Comparison of ENCODE assay signal across 1 cellular context in the genomic region with DNA sequence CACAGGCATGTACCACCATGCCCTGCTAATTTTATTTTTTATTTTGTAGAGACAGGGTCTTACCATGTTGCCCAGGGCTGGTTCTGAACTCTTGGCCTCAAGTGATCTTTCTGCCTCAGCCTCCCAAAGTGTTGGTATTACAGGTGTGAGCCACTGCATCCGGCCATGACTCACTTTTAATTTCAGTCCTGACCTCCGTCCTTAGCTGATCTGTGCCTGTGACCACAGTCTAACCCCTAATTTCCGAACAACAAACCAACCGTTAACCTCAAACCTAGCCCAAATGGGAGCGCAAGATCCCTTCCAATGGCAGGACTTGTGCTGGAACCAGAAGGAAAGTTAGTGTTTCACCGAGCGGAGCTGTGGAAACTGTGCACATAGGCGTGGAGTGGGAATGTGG.
TF ChIP-seq lines count a peak whose summit lies in the region.

No MANE protein-coding gene starts in this region.

TF ChIP-seq in GM23338, 12 proteins besides CTCF, POLR2A, EP300 and RAD21 (continued from another document):
- TF ChIP-seq, protein P1, sequence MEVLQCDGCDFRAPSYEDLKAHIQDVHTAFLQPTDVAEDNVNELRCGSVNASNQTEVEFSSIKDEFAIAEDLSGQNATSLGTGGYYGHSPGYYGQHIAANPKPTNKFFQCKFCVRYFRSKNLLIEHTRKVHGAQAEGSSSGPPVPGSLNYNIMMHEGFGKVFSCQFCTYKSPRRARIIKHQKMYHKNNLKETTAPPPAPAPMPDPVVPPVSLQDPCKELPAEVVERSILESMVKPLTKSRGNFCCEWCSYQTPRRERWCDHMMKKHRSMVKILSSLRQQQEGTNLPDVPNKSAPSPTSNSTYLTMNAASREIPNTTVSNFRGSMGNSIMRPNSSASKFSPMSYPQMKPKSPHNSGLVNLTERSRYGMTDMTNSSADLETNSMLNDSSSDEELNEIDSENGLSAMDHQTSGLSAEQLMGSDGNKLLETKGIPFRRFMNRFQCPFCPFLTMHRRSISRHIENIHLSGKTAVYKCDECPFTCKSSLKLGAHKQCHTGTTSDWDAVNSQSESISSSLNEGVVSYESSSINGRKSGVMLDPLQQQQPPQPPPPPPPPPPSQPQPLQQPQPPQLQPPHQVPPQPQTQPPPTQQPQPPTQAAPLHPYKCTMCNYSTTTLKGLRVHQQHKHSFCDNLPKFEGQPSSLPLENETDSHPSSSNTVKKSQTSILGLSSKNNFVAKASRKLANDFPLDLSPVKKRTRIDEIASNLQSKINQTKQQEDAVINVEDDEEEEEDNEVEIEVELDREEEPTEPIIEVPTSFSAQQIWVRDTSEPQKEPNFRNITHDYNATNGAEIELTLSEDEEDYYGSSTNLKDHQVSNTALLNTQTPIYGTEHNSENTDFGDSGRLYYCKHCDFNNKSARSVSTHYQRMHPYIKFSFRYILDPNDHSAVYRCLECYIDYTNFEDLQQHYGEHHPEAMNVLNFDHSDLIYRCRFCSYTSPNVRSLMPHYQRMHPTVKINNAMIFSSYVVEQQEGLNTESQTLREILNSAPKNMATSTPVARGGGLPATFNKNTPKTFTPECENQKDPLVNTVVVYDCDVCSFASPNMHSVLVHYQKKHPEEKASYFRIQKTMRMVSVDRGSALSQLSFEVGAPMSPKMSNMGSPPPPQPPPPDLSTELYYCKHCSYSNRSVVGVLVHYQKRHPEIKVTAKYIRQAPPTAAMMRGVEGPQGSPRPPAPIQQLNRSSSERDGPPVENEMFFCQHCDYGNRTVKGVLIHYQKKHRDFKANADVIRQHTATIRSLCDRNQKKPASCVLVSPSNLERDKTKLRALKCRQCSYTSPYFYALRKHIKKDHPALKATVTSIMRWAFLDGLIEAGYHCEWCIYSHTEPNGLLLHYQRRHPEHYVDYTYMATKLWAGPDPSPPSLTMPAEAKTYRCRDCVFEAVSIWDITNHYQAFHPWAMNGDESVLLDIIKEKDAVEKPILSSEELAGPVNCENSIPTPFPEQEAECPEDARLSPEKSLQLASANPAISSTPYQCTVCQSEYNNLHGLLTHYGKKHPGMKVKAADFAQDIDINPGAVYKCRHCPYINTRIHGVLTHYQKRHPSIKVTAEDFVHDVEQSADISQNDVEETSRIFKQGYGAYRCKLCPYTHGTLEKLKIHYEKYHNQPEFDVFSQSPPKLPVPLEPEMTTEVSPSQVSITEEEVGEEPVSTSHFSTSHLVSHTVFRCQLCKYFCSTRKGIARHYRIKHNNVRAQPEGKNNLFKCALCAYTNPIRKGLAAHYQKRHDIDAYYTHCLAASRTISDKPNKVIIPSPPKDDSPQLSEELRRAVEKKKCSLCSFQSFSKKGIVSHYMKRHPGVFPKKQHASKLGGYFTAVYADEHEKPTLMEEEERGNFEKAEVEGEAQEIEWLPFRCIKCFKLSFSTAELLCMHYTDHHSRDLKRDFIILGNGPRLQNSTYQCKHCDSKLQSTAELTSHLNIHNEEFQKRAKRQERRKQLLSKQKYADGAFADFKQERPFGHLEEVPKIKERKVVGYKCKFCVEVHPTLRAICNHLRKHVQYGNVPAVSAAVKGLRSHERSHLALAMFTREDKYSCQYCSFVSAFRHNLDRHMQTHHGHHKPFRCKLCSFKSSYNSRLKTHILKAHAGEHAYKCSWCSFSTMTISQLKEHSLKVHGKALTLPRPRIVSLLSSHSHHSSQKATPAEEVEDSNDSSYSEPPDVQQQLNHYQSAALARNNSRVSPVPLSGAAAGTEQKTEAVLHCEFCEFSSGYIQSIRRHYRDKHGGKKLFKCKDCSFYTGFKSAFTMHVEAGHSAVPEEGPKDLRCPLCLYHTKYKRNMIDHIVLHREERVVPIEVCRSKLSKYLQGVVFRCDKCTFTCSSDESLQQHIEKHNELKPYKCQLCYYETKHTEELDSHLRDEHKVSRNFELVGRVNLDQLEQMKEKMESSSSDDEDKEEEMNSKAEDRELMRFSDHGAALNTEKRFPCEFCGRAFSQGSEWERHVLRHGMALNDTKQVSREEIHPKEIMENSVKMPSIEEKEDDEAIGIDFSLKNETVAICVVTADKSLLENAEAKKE (CRISPR knock-in tag; IDR thresholded peaks at IDR 0.05) = no peak
- no peak for TF ChIP-seq ZNF114 (CRISPR knock-in tag; IDR thresholded peaks at IDR 0.05)
- no peak for TF ChIP-seq JUNB (IDR thresholded peaks at IDR 0.05; ENCODE audit: unreplicated experiment)
- TF ChIP-seq CREB1 (CRISPR knock-in tag; IDR thresholded peaks at IDR 0.05; ENCODE audit: low read depth) = no peak
- TF ChIP-seq NANOG (IDR thresholded peaks at IDR 0.05; ENCODE audit: borderline replicate concordance) = no peak
- TF ChIP-seq ZNF331 (CRISPR knock-in tag; IDR thresholded peaks at IDR 0.05; ENCODE audit: low read depth) = no peak
- TF ChIP-seq, protein P2, sequence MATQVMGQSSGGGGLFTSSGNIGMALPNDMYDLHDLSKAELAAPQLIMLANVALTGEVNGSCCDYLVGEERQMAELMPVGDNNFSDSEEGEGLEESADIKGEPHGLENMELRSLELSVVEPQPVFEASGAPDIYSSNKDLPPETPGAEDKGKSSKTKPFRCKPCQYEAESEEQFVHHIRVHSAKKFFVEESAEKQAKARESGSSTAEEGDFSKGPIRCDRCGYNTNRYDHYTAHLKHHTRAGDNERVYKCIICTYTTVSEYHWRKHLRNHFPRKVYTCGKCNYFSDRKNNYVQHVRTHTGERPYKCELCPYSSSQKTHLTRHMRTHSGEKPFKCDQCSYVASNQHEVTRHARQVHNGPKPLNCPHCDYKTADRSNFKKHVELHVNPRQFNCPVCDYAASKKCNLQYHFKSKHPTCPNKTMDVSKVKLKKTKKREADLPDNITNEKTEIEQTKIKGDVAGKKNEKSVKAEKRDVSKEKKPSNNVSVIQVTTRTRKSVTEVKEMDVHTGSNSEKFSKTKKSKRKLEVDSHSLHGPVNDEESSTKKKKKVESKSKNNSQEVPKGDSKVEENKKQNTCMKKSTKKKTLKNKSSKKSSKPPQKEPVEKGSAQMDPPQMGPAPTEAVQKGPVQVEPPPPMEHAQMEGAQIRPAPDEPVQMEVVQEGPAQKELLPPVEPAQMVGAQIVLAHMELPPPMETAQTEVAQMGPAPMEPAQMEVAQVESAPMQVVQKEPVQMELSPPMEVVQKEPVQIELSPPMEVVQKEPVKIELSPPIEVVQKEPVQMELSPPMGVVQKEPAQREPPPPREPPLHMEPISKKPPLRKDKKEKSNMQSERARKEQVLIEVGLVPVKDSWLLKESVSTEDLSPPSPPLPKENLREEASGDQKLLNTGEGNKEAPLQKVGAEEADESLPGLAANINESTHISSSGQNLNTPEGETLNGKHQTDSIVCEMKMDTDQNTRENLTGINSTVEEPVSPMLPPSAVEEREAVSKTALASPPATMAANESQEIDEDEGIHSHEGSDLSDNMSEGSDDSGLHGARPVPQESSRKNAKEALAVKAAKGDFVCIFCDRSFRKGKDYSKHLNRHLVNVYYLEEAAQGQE (IDR thresholded peaks at IDR 0.05; ENCODE audit: unreplicated experiment) = no peak
- TF ChIP-seq EZH2 (IDR thresholded peaks at IDR 0.05; ENCODE audit: low read depth, unreplicated experiment) = no peak
